19 cellular contexts compared by ENCODE assay signal in the genomic region with DNA sequence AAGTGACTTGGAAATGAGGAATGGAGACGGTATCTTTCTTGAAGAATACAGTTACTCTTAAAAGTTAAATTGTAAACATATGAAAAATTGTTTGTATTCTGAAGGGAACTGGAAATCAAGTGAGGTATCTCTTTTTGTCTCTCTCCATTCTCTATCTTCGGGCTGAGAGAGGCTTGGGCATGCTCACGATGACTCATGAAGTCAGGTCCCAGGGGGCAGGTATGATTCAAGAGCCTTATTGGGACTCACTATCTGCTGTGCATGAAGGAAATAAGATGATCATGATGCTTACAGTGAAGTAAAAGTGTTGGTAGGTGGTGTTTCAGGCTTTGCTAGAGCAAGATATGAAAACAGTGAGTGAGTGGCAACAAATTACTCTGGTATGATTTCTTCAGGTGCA.
DNase-seq lines count a peak whose midpoint lies in the region; ATAC-seq and TF ChIP-seq lines count a peak whose summit lies in the region.
"Had no signal": no experiment of that assay in that cellular context is flagged by ENCODE, and none has a peak within 500 bp of the region (broad histone marks: within the 10 kb centered on the region; RNA-seq: fewer than 3 reads in every experiment).

No MANE protein-coding gene starts in this region.

- ATAC-seq in GM18868 (IDR thresholded peaks at IDR 0.05; ENCODE audit: unreplicated experiment) (peak; percentile 84), HG03442 (IDR thresholded peaks at IDR 0.05; ENCODE audit: unreplicated experiment) (peak; percentile 94), gastroesophageal sphincter (no peak), HG03139 (IDR thresholded peaks at IDR 0.05; ENCODE audit: unreplicated experiment) (no peak)
- ATAC-seq: activated naive CD8-positive, alpha-beta T cell treated with anti-CD3 and anti-CD28 coated beads, Interleukin-2, amount 50 U/mL, for 24 hours; HepG2; lower lobe of right lung had no signal

- H3K4me1 ChIP-seq in SJSA1 (replicated peaks) (peaks cover 5% of the 10 kb centered on the region; the same call in 1 of the 2 replicates), gastroesophageal sphincter (no peaks in the 10 kb centered on the region)
- H3K4me1 ChIP-seq: lower lobe of right lung, uterus had no signal

- no peaks in the 10 kb centered on the region for H3K27me3 ChIP-seq in SJSA1 (replicated peaks)
- H3K27me3 ChIP-seq in gastroesophageal sphincter, result no peaks in the 10 kb centered on the region
- H3K27me3 ChIP-seq: uterus had no signal

- no peak for TF ChIP-seq EP300 in gastroesophageal sphincter (IDR thresholded peaks at IDR 0.05)

- peak; percentile 15 to 40 for DNase-seq in SJSA1 (ENCODE audit: low read depth in 1 of 2, low spot score in 2 of 2)
- DNase-seq in myocyte (ENCODE audit: low read depth), result peak; percentile 53
- DNase-seq in islet precursor cell, result no peak
- DNase-seq in DMS114 treated with DMSO at 0.1 percent for 48 hours (lab: John Stamatoyannopoulos, UW; ENCODE audit: unreplicated experiment), result no peak
- DNase-seq: activated naive CD8-positive, alpha-beta T cell treated with anti-CD3 and anti-CD28 coated beads, Interleukin-2, amount 50 U/mL, for 24 hours; DND-41; lower lobe of right lung; NCI-H1105 treated with DMSO at 0.1 percent for 48 hours; NCI-H345; OCI-M1; stimulated activated naive CD4-positive, alpha-beta T cell treated with Interleukin-2 at 50 U/mL for 16 hours; uterus had no signal

- H3K4me3 ChIP-seq in SJSA1 (no peak overlapping the region), gastroesophageal sphincter (no peak overlapping the region)
- H3K4me3 ChIP-seq: lower lobe of right lung, uterus had no signal

- H3K36me3 ChIP-seq in SJSA1 (no peaks in the 10 kb centered on the region), gastroesophageal sphincter (no peaks in the 10 kb centered on the region)
- H3K36me3 ChIP-seq: lower lobe of right lung, uterus had no signal

- H3K27ac ChIP-seq in SJSA1 (no peak overlapping the region), gastroesophageal sphincter (no peak overlapping the region)
- H3K27ac ChIP-seq: C4-2B, epithelial cell of prostate, lower lobe of right lung, uterus had no signal

- TF ChIP-seq CTCF in gastroesophageal sphincter (IDR thresholded peaks at IDR 0.05), result no peak

- TF ChIP-seq POLR2A in gastroesophageal sphincter (IDR thresholded peaks at IDR 0.05), result no peak

- H3K9me3 ChIP-seq in SJSA1 (replicated peaks) (no peaks in the 10 kb centered on the region), gastroesophageal sphincter (no peaks in the 10 kb centered on the region)
- H3K9me3 ChIP-seq: lower lobe of right lung, uterus had no signal

- 69 to 84% methylated on average over 3 of the region's 3 CpGs for WGBS in gastroesophageal sphincter (ENCODE audit: low coverage in 1 of 2), 2 donors

Comparison
In these comparisons a context has a peak if more than half of its experiments do, and no peak if none do; other contexts are left out.
1. ATAC-seq: peak in GM18868 (single experiment) and HG03442 (single experiment); none in gastroesophageal sphincter (single experiment) and HG03139 (single experiment).
2. DNase-seq: peak in SJSA1 (2 of 2) and myocyte (single experiment); none in islet precursor cell (single experiment) and DMS114 treated with DMSO at 0.1 percent for 48 hours (single experiment).